8 cellular contexts compared by ENCODE assay signal in genomic region chr4:119626943-119627266, GRCh38. TPM values are rescaled to one million over a fixed set of nuclear protein-coding genes. Genes with fewer than 3 reads are reported as not detected.
DNase-seq lines count a peak whose midpoint lies in the region; ATAC-seq and TF ChIP-seq lines count a peak whose summit lies in the region.

No MANE protein-coding gene starts in this region.

- peaks cover 54% of the 10 kb centered on the region for H3K27me3 Mint-ChIP-seq in dendritic cell treated with granulocyte-macrophage colony-stimulating factor and Interleukin-4, amounts not matched to agents 40 ng/mL and 50 ng/mL, for 4 days
- H3K27me3 Mint-ChIP-seq in natural killer cell (ENCODE audit: low read depth in 2 of 2): peaks cover 22 to 27% of the 10 kb centered on the region in 2 donors

- peak overlapping the region; percentile 46 for H3K4me3 Mint-ChIP-seq in dendritic cell treated with granulocyte-macrophage colony-stimulating factor and Interleukin-4, amounts not matched to agents 40 ng/mL and 50 ng/mL, for 4 days
- H3K4me3 Mint-ChIP-seq in natural killer cell: peak overlapping the region; percentile 91

- ATAC-seq in natural killer cell: no peak
- ATAC-seq in HG03565 (IDR thresholded peaks at IDR 0.05; ENCODE audit: unreplicated experiment): no peak

- H3K9me3 ChIP-seq in BLaER1: no peaks in the 10 kb centered on the region

- peak overlapping the region; percentile 85 for H3K4me3 ChIP-seq in BLaER1
- H3K4me3 ChIP-seq in Jurkat, Clone E6-1 (ENCODE audit: low read length): peak overlapping the region; percentile 34

- no peak for TF ChIP-seq CTCF in natural killer cell (IDR thresholded peaks at IDR 0.05)

- H3K4me1 Mint-ChIP-seq in dendritic cell treated with granulocyte-macrophage colony-stimulating factor and Interleukin-4, amounts not matched to agents 40 ng/mL and 50 ng/mL, for 4 days (ENCODE audit: low read depth): peaks cover 25% of the 10 kb centered on the region
- peaks cover 15 to 26% of the 10 kb centered on the region in 2 donors for H3K4me1 Mint-ChIP-seq in natural killer cell

- H3K27ac ChIP-seq in BLaER1: no peak overlapping the region

- H3K36me3 ChIP-seq in BLaER1: no peaks in the 10 kb centered on the region

- no peak overlapping the region for H3K27ac Mint-ChIP-seq in dendritic cell treated with granulocyte-macrophage colony-stimulating factor and Interleukin-4, amounts not matched to agents 40 ng/mL and 50 ng/mL, for 4 days
- H3K27ac Mint-ChIP-seq in natural killer cell: peak overlapping the region in 1 of 2 donors; percentile 33

- no peaks in the 10 kb centered on the region for H3K27me3 ChIP-seq in BLaER1

- H3K36me3 Mint-ChIP-seq in dendritic cell treated with granulocyte-macrophage colony-stimulating factor and Interleukin-4, amounts not matched to agents 40 ng/mL and 50 ng/mL, for 4 days (ENCODE audit: low read depth): no peaks in the 10 kb centered on the region
- H3K36me3 Mint-ChIP-seq in natural killer cell: no peaks in the 10 kb centered on the region

- no peaks in the 10 kb centered on the region for H4K20me1 ChIP-seq in BLaER1

- 0 out of 2 replicates have a peak overlapping the region, but pooled peaks have one; percentile 72 for H3K9ac ChIP-seq in BLaER1

- peaks cover 13% of the 10 kb centered on the region for H3K4me1 ChIP-seq in BLaER1

- DNase-seq in Jurkat, Clone E6-1 (ENCODE audit: low read depth, low spot score): no peak
- DNase-seq in natural killer cell (no peak), iPS-NIHi11 (ENCODE audit: low spot score) (no peak), NCI-H1694 (lab: John Stamatoyannopoulos, UW) (no peak), NCI-H2171 treated with DMSO at 0.1 percent for 48 hours (lab: John Stamatoyannopoulos, UW) (no peak)

- H3K9me3 Mint-ChIP-seq in dendritic cell treated with granulocyte-macrophage colony-stimulating factor and Interleukin-4, amounts not matched to agents 40 ng/mL and 50 ng/mL, for 4 days: no peaks in the 10 kb centered on the region
- no peaks in the 10 kb centered on the region for H3K9me3 Mint-ChIP-seq in natural killer cell

- intact Hi-C loops in dendritic cell treated with granulocyte-macrophage colony-stimulating factor and Interleukin-4, amounts not matched to agents 40 ng/mL and 50 ng/mL, for 4 days (cut with micrococcal nuclease): loop anchor here (2.0 to 5.0 kb wide), 3 partner anchors 70 to 646 kb away; no protein-coding TSS in a partner anchor
- intact Hi-C loops in natural killer cell (cut with micrococcal nuclease): loop anchor here (5.0 kb wide), 1 partner anchor 425 kb away; no protein-coding TSS in a partner anchor

- H3K4me2 ChIP-seq in BLaER1: peak overlapping the region; percentile 98

RNA-seq across cellular contexts. Expression of gene PDE5A, which starts 1.7 kb away (rescaled TPM):
- 6.0 TPM for polyA plus RNA-seq in Jurkat, Clone E6-1 (2012; ENCODE audit: insufficient read depth, insufficient read length)
- total RNA-seq in natural killer cell: 1 to 10 TPM; 2.1 to 4.0 (median 2.5) TPM
